In the genomic region with DNA sequence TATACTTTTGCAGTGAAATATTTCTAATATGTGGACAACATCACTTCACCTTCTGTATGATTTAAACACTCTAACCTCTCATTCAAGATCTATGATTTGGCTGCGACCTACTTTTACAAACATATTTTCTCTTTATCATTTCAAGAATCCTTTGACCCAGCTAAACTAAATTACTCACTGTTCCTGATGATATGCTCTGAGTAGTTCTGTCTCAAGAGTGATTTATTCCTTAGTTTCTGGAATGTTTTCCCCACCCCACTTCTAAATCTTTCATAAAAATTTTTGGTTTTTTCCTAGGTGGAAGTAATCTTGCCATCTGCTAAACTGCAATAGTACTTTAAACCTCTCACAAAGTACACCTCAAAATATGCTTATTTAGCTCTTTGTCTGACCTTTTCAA, we compare ENCODE assay signal across 15 cellular contexts.
"Had no signal": no experiment of that assay in that cellular context is flagged by ENCODE, and none has a peak within 500 bp of the region (broad histone marks: within the 10 kb centered on the region; RNA-seq: fewer than 3 reads in every experiment).

No MANE protein-coding gene starts in this region.

- H3K27ac ChIP-seq: adrenal gland, colonic mucosa, foreskin keratinocyte, lower lobe of right lung, parathyroid adenoma, spleen, thoracic aorta had no signal

- H3K27ac Mint-ChIP-seq: activated naive CD4-positive, alpha-beta T cell treated with anti-CD3 and anti-CD28 coated beads, Interleukin-2, amount 50 U/mL, for 24 hours; natural killer cell; stimulated activated naive B cell treated with anti-CD40 and anti-IgM and Interleukin-4, amounts not matched to agents 10 μg/mL and 1 μg/mL and 100 μg/mL, for 72 hours; T-helper 2 cell treated with Interferon-gamma antibody and Interleukin-4, amounts not matched to agents 5 μg/mL and 100 μg/mL, for 36 hours had no signal

- H3K4me1 Mint-ChIP-seq: activated naive CD4-positive, alpha-beta T cell treated with anti-CD3 and anti-CD28 coated beads, Interleukin-2, amount 50 U/mL, for 24 hours; stimulated activated naive B cell treated with anti-CD40 and anti-IgM and Interleukin-4, amounts not matched to agents 10 μg/mL and 1 μg/mL and 100 μg/mL, for 72 hours had no signal

- H2AFZ ChIP-seq: parathyroid adenoma had no signal

- H3K4me1 ChIP-seq: colonic mucosa, lower lobe of right lung, parathyroid adenoma, spleen had no signal

- H3K79me2 ChIP-seq: parathyroid adenoma had no signal

- H3K4me3 ChIP-seq: adrenal gland, colonic mucosa, lower lobe of right lung, spleen, thoracic aorta had no signal

- H3K27me3 Mint-ChIP-seq: activated naive CD4-positive, alpha-beta T cell treated with anti-CD3 and anti-CD28 coated beads, Interleukin-2, amount 50 U/mL, for 24 hours; stimulated activated naive B cell treated with anti-CD40 and anti-IgM and Interleukin-4, amounts not matched to agents 10 μg/mL and 1 μg/mL and 100 μg/mL, for 72 hours had no signal

- H3K27me3 ChIP-seq: adrenal gland, colonic mucosa, foreskin keratinocyte, spleen had no signal

- H3K4me3 Mint-ChIP-seq: activated naive CD4-positive, alpha-beta T cell treated with anti-CD3 and anti-CD28 coated beads, Interleukin-2, amount 50 U/mL, for 24 hours; natural killer cell; stimulated activated naive B cell treated with anti-CD40 and anti-IgM and Interleukin-4, amounts not matched to agents 10 μg/mL and 1 μg/mL and 100 μg/mL, for 72 hours; T-helper 2 cell treated with Interferon-gamma antibody and Interleukin-4, amounts not matched to agents 5 μg/mL and 100 μg/mL, for 36 hours had no signal

- H3K36me3 ChIP-seq: adrenal gland, colonic mucosa, lower lobe of right lung had no signal

- DNase-seq: activated CD4-positive, alpha-beta T cell treated with anti-CD3 and anti-CD28 coated beads, Interleukin-2, amount 50 U/mL, for 4 hours; activated gamma-delta T cell; adrenal gland; caudate nucleus; colonic mucosa; hypothalamus; lower lobe of right lung; natural killer cell; spleen; stimulated activated naive B cell treated with anti-CD40 and anti-IgM and Interleukin-4, amounts not matched to agents 10 μg/mL and 1 μg/mL and 100 μg/mL, for 72 hours had no signal
